ENCODE assay signal across 1 cellular context in the genomic region with DNA sequence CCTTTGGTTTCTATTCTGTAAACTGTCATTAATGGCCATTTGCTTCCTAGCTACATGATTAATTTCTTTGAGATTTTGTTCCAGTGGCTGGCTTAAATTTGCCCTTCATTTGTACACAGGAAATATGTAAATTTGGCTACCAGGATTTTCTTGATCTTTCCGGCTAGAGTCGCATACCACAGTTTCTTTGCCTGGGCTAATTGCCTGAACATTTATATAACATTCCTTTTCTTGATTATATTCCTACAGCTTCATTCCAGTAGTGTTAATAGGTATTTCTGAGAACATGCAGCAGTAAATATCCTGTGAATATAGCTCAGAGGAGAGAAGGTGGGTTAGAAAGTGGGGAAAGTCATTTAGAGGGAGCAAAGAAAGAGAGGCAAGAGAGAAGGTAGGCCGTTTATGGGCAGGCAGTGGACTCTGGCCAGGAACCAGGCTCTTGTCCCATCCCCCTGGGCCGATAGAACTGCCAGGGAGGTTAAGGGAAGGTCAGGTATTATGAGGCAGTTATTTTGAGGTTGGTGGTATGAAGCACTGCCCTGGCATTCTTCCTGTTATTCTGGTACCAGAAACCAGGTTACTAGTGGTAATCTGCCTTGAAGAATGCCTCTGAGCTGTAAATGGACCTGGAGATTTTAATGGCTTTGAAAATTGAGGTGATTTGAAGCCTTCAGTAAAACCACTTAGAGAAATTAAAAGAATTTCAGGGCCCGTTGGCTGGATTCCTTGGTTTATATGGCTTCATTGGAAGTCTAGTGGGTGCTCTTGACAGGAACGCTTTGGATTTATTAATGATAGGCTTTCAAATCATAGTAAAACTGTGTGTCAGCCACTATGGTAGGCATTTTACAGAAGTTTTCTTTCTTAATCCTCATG.
TF ChIP-seq lines count a peak whose summit lies in the region.

No MANE protein-coding gene starts in this region.

TF ChIP-seq in IMR-90, 13 proteins besides CTCF, POLR2A, EP300 and RAD21:
- TF ChIP-seq, protein P1, sequence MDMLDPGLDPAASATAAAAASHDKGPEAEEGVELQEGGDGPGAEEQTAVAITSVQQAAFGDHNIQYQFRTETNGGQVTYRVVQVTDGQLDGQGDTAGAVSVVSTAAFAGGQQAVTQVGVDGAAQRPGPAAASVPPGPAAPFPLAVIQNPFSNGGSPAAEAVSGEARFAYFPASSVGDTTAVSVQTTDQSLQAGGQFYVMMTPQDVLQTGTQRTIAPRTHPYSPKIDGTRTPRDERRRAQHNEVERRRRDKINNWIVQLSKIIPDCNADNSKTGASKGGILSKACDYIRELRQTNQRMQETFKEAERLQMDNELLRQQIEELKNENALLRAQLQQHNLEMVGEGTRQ (IDR thresholded peaks at IDR 0.05; ENCODE audit: low read depth, low read length) = no peak
- no peak for TF ChIP-seq RCOR1 (IDR thresholded peaks at IDR 0.05; ENCODE audit: insufficient replicate concordance, low read length)
- no peak for TF ChIP-seq MAFK (IDR thresholded peaks at IDR 0.05; ENCODE audit: low read depth, low read length)
- TF ChIP-seq FOS (IDR thresholded peaks at IDR 0.05; ENCODE audit: low read depth, low read length) = no peak
- TF ChIP-seq RFX5 (IDR thresholded peaks at IDR 0.05; ENCODE audit: low read depth, low read length) = no peak
- TF ChIP-seq SMC3 (IDR thresholded peaks at IDR 0.05; ENCODE audit: low read depth, low read length) = no peak
- TF ChIP-seq NFE2L2 (IDR thresholded peaks at IDR 0.05; ENCODE audit: low read depth, low read length) = no peak
- TF ChIP-seq CHD1 (IDR thresholded peaks at IDR 0.05; ENCODE audit: low read depth, low read length) = no peak
- no peak for TF ChIP-seq MAZ (IDR thresholded peaks at IDR 0.05; ENCODE audit: borderline replicate concordance, low read depth, low read length)
- TF ChIP-seq CEBPB (IDR thresholded peaks at IDR 0.05; ENCODE audit: low read depth, low read length) = no peak
- TF ChIP-seq, protein P2, sequence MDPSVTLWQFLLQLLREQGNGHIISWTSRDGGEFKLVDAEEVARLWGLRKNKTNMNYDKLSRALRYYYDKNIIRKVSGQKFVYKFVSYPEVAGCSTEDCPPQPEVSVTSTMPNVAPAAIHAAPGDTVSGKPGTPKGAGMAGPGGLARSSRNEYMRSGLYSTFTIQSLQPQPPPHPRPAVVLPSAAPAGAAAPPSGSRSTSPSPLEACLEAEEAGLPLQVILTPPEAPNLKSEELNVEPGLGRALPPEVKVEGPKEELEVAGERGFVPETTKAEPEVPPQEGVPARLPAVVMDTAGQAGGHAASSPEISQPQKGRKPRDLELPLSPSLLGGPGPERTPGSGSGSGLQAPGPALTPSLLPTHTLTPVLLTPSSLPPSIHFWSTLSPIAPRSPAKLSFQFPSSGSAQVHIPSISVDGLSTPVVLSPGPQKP (IDR thresholded peaks at IDR 0.05; ENCODE audit: borderline replicate concordance, low read depth, low read length) = no peak
